10 cellular contexts compared by ENCODE assay signal in genomic region chr4:102710986-102711385, GRCh38.
"Had no signal": no experiment of that assay in that cellular context is flagged by ENCODE, and none has a peak within 500 bp of the region (broad histone marks: within the 10 kb centered on the region; RNA-seq: fewer than 3 reads in every experiment).

No MANE protein-coding gene starts in this region.

- DNase-seq: GM23248, H9, HCEC 1CT, HFFc6, IMR-90, KG1 had no signal

- FAIRE-seq: H1, H54, K562 had no signal

- H3K4me3 Mint-ChIP-seq: H9, HFFc6 had no signal

- H3K9me3 Mint-ChIP-seq: H9, HFFc6 had no signal

- H2AFZ ChIP-seq: GM23248 had no signal

- H3K27ac ChIP-seq: GM23248, HL-60 had no signal

- H3K27ac Mint-ChIP-seq: H9, HFFc6 had no signal

- H3K4me1 Mint-ChIP-seq: H9 had no signal

- ATAC-seq: K562 had no signal

- H3K4me3 ChIP-seq: GM23248, K562 had no signal
